In the genomic region with DNA sequence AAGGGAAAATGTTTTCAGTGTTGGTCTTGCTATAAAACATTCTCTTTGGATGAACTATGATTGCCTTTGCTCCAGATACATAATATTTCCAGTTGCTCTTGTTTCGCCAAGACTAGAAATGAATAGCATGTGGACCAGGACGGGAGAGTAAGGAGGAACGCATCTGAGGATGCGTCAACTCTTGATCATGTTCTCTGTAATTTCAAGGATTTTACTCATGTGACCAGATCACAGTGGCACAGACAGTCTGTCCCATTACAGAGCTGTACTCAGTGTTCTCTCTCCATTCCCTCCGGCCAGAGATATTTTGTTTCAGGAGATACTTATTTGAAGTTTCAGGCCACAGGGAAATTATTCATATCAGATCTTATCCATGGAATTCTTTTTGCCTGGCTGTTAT, we compare ENCODE assay signal across 1 cellular context.
TF ChIP-seq lines count a peak whose summit lies in the region.

No MANE protein-coding gene starts in this region.

TF ChIP-seq in H1, 55 proteins besides CTCF, POLR2A, EP300 and RAD21:
- TF ChIP-seq NANOG (IDR thresholded peaks at IDR 0.05; ENCODE audit: insufficient read depth, low read depth, low read length, poor library complexity, severe bottlenecking) (no peak), CHD1 (IDR thresholded peaks at IDR 0.05; ENCODE audit: low read depth, low read length) (no peak), FOSL1 (IDR thresholded peaks at IDR 0.05; ENCODE audit: insufficient read depth, low read depth, low read length) (no peak), CREB1 (IDR thresholded peaks at IDR 0.05) (no peak), HDAC6 (IDR thresholded peaks at IDR 0.05; ENCODE audit: low read depth, low read length) (no peak), POU5F1 (IDR thresholded peaks at IDR 0.05; ENCODE audit: low read depth, low read length) (no peak), PHF8 (conservative IDR thresholded peaks at IDR 0.05; ENCODE audit: low read depth, low read length) (no peak)
- TF ChIP-seq, protein P1, sequence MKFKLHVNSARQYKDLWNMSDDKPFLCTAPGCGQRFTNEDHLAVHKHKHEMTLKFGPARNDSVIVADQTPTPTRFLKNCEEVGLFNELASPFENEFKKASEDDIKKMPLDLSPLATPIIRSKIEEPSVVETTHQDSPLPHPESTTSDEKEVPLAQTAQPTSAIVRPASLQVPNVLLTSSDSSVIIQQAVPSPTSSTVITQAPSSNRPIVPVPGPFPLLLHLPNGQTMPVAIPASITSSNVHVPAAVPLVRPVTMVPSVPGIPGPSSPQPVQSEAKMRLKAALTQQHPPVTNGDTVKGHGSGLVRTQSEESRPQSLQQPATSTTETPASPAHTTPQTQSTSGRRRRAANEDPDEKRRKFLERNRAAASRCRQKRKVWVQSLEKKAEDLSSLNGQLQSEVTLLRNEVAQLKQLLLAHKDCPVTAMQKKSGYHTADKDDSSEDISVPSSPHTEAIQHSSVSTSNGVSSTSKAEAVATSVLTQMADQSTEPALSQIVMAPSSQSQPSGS (IDR thresholded peaks at IDR 0.05; ENCODE audit: low read length): no peak
